In genomic region chr10:4512557-4513286, GRCh38 we compare ENCODE assay signal across 9 cellular contexts.
DNase-seq lines count a peak whose midpoint lies in the region; ATAC-seq and TF ChIP-seq lines count a peak whose summit lies in the region.
"Had no signal": no experiment of that assay in that cellular context is flagged by ENCODE, and none has a peak within 500 bp of the region (broad histone marks: within the 10 kb centered on the region; RNA-seq: fewer than 3 reads in every experiment).

No MANE protein-coding gene starts in this region.

- H3K4me3 ChIP-seq in MG63 (no peak overlapping the region), choroid plexus epithelial cell (ENCODE audit: low read depth, low read length) (no peak overlapping the region)

- no peaks in the 10 kb centered on the region for H3K36me3 ChIP-seq in MG63

- DNase-seq in DMS 273 treated with DMSO at 0.1 percent for 48 hours (lab: John Stamatoyannopoulos, UW) (peak; percentile 4), MG63 (peak; percentile 42), choroid plexus epithelial cell (ENCODE audit: low read depth) (peak; percentile 88), mesothelial cell of epicardium (ENCODE audit: low spot score in 2 of 2, unreplicated experiment in 2 of 2) (no peak)

- ATAC-seq in HG02763 (IDR thresholded peaks at IDR 0.05; ENCODE audit: unreplicated experiment): no peak
- no peak for ATAC-seq in GM18907 (IDR thresholded peaks at IDR 0.05; ENCODE audit: unreplicated experiment)
- ATAC-seq in GM19328 (IDR thresholded peaks at IDR 0.05; ENCODE audit: unreplicated experiment): no peak
- ATAC-seq in GM18517 (IDR thresholded peaks at IDR 0.05; ENCODE audit: unreplicated experiment): no peak

- H3K9me3 ChIP-seq in MG63: no peaks in the 10 kb centered on the region

- no peaks in the 10 kb centered on the region for H3K36me3 Mint-ChIP-seq in mesothelial cell of epicardium

- H3K4me1 Mint-ChIP-seq in mesothelial cell of epicardium: peaks cover 23% of the 10 kb centered on the region

- H3K4me3 Mint-ChIP-seq in mesothelial cell of epicardium: no peak overlapping the region
- H3K4me3 Mint-ChIP-seq: memory B cell had no signal

- no peaks in the 10 kb centered on the region for H3K27me3 Mint-ChIP-seq in mesothelial cell of epicardium (ENCODE audit: low read depth)

- no peaks in the 10 kb centered on the region for H3K27me3 ChIP-seq in MG63

- peaks cover 8% of the 10 kb centered on the region for H3K9me3 Mint-ChIP-seq in mesothelial cell of epicardium

- TF ChIP-seq CTCF in choroid plexus epithelial cell (conservative IDR thresholded peaks at IDR 0.05; ENCODE audit: low read depth, low read length): peak; percentile 83
- no peak for TF ChIP-seq CTCF in mesothelial cell of epicardium (IDR thresholded peaks at IDR 0.05; ENCODE audit: unreplicated experiment)

- H3K27ac Mint-ChIP-seq in mesothelial cell of epicardium: peak overlapping the region; percentile 72
- H3K27ac Mint-ChIP-seq: memory B cell had no signal

Comparison
In these comparisons a context has a peak if more than half of its experiments do, and no peak if none do; other contexts are left out.
1. DNase-seq: peak in DMS 273 treated with DMSO at 0.1 percent for 48 hours (single experiment), MG63 (single experiment) and choroid plexus epithelial cell (single experiment); none in mesothelial cell of epicardium (0 of 2).